Comparison of ENCODE assay signal across 8 cellular contexts in genomic region chr18:11981383-11981632, GRCh38. TPM values are rescaled to one million over a fixed set of nuclear protein-coding genes. Genes with fewer than 3 reads are reported as not detected.
DNase-seq lines count a peak whose midpoint lies in the region; ATAC-seq and TF ChIP-seq lines count a peak whose summit lies in the region.

Gene IMPA2 (plus strand): TSS chr18:11981507. CDS start chr18:11981670, 163 bp downstream.

- H3K27ac ChIP-seq in 22Rv1 = peak within 1 kb of the TSS; percentile 90

- H3K9me3 ChIP-seq in MG63 = no peaks in the 10 kb centered on the region
- H3K9me3 ChIP-seq in endocrine pancreas (ENCODE audit: control insufficient read depth, low read length) = no peaks in the 10 kb centered on the region

- no peaks in the 10 kb centered on the region for H3K36me3 Mint-ChIP-seq in natural killer cell treated with Interleukin-12 subunit alpha and Interleukin-12 subunit beta and Interleukin-15 and Interleukin-18, amount 100 ng/mL, for 72 hours

- ATAC-seq in GM19395 (IDR thresholded peaks at IDR 0.05; ENCODE audit: unreplicated experiment) = peak; percentile 25
- no peak for ATAC-seq in natural killer cell treated with Interleukin-12 subunit alpha and Interleukin-12 subunit beta and Interleukin-15 and Interleukin-18, amount 100 ng/mL, for 72 hours

- H3K9ac ChIP-seq in endocrine pancreas (ENCODE audit: control insufficient read depth, insufficient read depth, low read length) = peak within 1 kb of the TSS; percentile 39

- peak within 1 kb of the TSS; percentile 90 for H3K4me3 Mint-ChIP-seq in natural killer cell treated with Interleukin-12 subunit alpha and Interleukin-12 subunit beta and Interleukin-15 and Interleukin-18, amount 100 ng/mL, for 72 hours

- DNase-seq in MG63 (no peak), AG20443 (ENCODE audit: low spot score) (no peak), EL (no peak), NCI-H510A treated with DMSO at 0.1 percent for 48 hours (lab: John Stamatoyannopoulos, UW) (no peak)
- DNase-seq in natural killer cell treated with Interleukin-12 subunit alpha and Interleukin-12 subunit beta and Interleukin-15 and Interleukin-18, amount 100 ng/mL, for 72 hours (ENCODE audit: low spot score) = no peak

- H3K36me3 ChIP-seq in MG63 (no peaks in the 10 kb centered on the region; the same call in 1 of the 2 replicates), endocrine pancreas (ENCODE audit: control insufficient read depth, insufficient read depth, low read length) (no peaks in the 10 kb centered on the region)

- TF ChIP-seq CTCF in 22Rv1 (IDR thresholded peaks at IDR 0.05) = no peak

- peaks cover 7% of the 10 kb centered on the region for H3K4me1 ChIP-seq in endocrine pancreas (ENCODE audit: control insufficient read depth, insufficient read depth, low read length)

- H3K27me3 Mint-ChIP-seq in natural killer cell treated with Interleukin-12 subunit alpha and Interleukin-12 subunit beta and Interleukin-15 and Interleukin-18, amount 100 ng/mL, for 72 hours = no peaks in the 10 kb centered on the region

- H3K4me3 ChIP-seq in MG63 (peak within 1 kb of the TSS; percentile 79), endocrine pancreas (ENCODE audit: control insufficient read depth, insufficient read depth, low read length) (peak within 1 kb of the TSS; percentile 52)

- H3K27me3 ChIP-seq in MG63 (no peaks in the 10 kb centered on the region), endocrine pancreas (ENCODE audit: control insufficient read depth, insufficient read depth, low read length) (no peaks in the 10 kb centered on the region)

- peaks cover 11 to 12% of the 10 kb centered on the region in 2 donors for H3K4me1 Mint-ChIP-seq in natural killer cell treated with Interleukin-12 subunit alpha and Interleukin-12 subunit beta and Interleukin-15 and Interleukin-18, amount 100 ng/mL, for 72 hours (ENCODE audit: low read depth in 2 of 2)

- no peaks in the 10 kb centered on the region for H3K9me3 Mint-ChIP-seq in natural killer cell treated with Interleukin-12 subunit alpha and Interleukin-12 subunit beta and Interleukin-15 and Interleukin-18, amount 100 ng/mL, for 72 hours

- H3K27ac Mint-ChIP-seq in natural killer cell treated with Interleukin-12 subunit alpha and Interleukin-12 subunit beta and Interleukin-15 and Interleukin-18, amount 100 ng/mL, for 72 hours = peak within 1 kb of the TSS; percentile 21 to 74

RNA-seq across cellular contexts. Expression of gene IMPA2, which starts in this region (rescaled TPM):
- total RNA-seq in MG63 (2014; rRNA removed; shearing (Covaris generic); ENCODE audit: low replicate concordance) = 70.0 and 90.8 TPM in 2 replicates
- total RNA-seq in natural killer cell treated with Interleukin-12 subunit alpha and Interleukin-12 subunit beta and Interleukin-15 and Interleukin-18, amount 100 ng/mL, for 72 hours = 10 to 100 TPM in 1 of 2 donors, 1 to 10 TPM in 1; 8.6 to 12.0 TPM
